8 cellular contexts compared by ENCODE assay signal in the genomic region with DNA sequence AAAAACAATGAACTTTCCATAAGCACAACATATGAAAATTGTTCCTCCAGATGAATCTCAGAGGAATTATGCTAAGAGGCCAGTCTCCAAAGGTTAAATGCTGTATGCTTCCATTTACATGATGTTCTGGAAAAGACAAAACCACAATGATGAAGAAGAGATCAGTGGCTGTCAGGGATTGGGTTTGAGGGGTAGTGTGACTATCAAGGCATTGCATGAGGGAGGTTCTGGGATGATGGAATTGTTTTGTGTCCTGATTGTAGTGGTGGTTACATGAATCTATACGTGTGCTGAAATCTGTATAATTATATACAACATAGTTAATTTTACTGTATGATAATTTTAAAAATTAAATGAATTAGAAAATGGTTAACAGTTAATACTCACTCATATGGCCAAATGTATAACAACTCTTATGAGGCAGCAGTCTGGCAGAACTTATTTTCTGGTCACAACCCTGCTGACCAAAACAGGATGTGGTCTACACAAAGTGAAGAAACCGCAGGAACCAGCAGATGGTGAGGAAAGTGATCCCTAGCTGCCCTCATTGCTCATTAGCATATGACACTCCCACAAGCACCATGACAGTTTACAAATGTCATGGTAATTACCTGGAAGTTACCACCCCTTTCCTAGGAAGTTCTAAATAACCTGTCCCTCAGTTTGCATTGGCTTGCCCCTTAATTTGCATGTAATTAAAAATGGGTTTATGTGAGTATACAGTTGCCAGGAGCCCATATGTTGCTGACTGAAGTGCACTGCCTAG. TPM values are rescaled to one million over a fixed set of nuclear protein-coding genes. Genes with fewer than 3 reads are reported as not detected.
DNase-seq lines count a peak whose midpoint lies in the region; ATAC-seq and TF ChIP-seq lines count a peak whose summit lies in the region.

No MANE protein-coding gene starts in this region.

- in situ Hi-C loops in astrocyte of the spinal cord (cut with HindIII; ENCODE audit: low sequenced_read_pairs): no loop called here

- H3K27ac Mint-ChIP-seq in naive thymus-derived CD4-positive, alpha-beta T cell: peak overlapping the region in 5 of 9 donors; percentile 45 to 78 (median 55)

- DNase-seq in ELR (ENCODE audit: low read depth) (peak; percentile 96), SKM-1 treated with dmso at 0.1 percent for 144 hours (lab: John Stamatoyannopoulos, UW; ENCODE audit: unreplicated experiment) (peak; percentile 67), astrocyte of the spinal cord (ENCODE audit: low read depth, low spot score) (peak; percentile 88), D341Med (ENCODE audit: low spot score) (no peak), midbrain (lab: John Stamatoyannopoulos, UW) (no peak)
- peak in 8 of 9 donors; percentile 32 to 72 (median 58) for DNase-seq in naive thymus-derived CD4-positive, alpha-beta T cell

- H3K27me3 ChIP-seq in naive thymus-derived CD4-positive, alpha-beta T cell (ENCODE audit: control insufficient read depth in 2 of 2, insufficient read depth in 2 of 2, low read length in 2 of 2): no peaks in the 10 kb centered on the region

- TF ChIP-seq CTCF in astrocyte of the spinal cord (IDR thresholded peaks at IDR 0.05; ENCODE audit: low read depth, low read length): no peak

- no peaks in the 10 kb centered on the region for H3K9me3 ChIP-seq in naive thymus-derived CD4-positive, alpha-beta T cell (ENCODE audit: control insufficient read depth in 2 of 3, low read length in 3 of 3)

- peaks cover 11 to 12% of the 10 kb centered on the region in 2 donors for H3K4me1 ChIP-seq in naive thymus-derived CD4-positive, alpha-beta T cell (ENCODE audit: control insufficient read depth in 2 of 2, insufficient read depth in 2 of 2, low read length in 2 of 2)

- H3K4me3 ChIP-seq in astrocyte of the spinal cord (ENCODE audit: low read depth, low read length): no peak overlapping the region
- H3K4me3 ChIP-seq in naive thymus-derived CD4-positive, alpha-beta T cell (ENCODE audit: low read length): no peak overlapping the region

- H3K27ac ChIP-seq in naive thymus-derived CD4-positive, alpha-beta T cell (ENCODE audit: low read depth, low read length): no peak overlapping the region

- H3K36me3 ChIP-seq in naive thymus-derived CD4-positive, alpha-beta T cell (ENCODE audit: control insufficient read depth in 2 of 3, insufficient read depth in 3 of 3, low read length in 3 of 3): peaks cover 0 to 3% (median 0%) of the 10 kb centered on the region in 3 experiments

- ATAC-seq in GM19468 (IDR thresholded peaks at IDR 0.05; ENCODE audit: extremely low read depth, unreplicated experiment) (peak; percentile 71), HG03558 (IDR thresholded peaks at IDR 0.05; ENCODE audit: extremely low read depth, unreplicated experiment) (peak; percentile 75)
- ATAC-seq in naive thymus-derived CD4-positive, alpha-beta T cell: peak; percentile 90

- H3K4me1 Mint-ChIP-seq in naive thymus-derived CD4-positive, alpha-beta T cell: peaks cover 11 to 44% (median 28%) of the 10 kb centered on the region in 7 donors

- H3K27me3 Mint-ChIP-seq in naive thymus-derived CD4-positive, alpha-beta T cell: peaks cover 0 to 29% (median 0%) of the 10 kb centered on the region in 5 donors

- H3K9me3 Mint-ChIP-seq in naive thymus-derived CD4-positive, alpha-beta T cell: peaks cover 0 to 2% (median 0%) of the 10 kb centered on the region in 11 donors

- CTCF ChIA-PET in naive thymus-derived CD4-positive, alpha-beta T cell (lab: Charles Lee): interaction anchor here (0.6 to 1.1 kb wide), 6 partner anchors 31 to 143 kb away, joined by 3 to 4 read pairs (median 3); no protein-coding TSS in a partner anchor

- POLR2A ChIA-PET in naive thymus-derived CD4-positive, alpha-beta T cell (lab: Charles Lee): interaction anchor here (1.2 kb wide), 1 partner anchor 122 kb away, joined by 3 read pairs; no protein-coding TSS in a partner anchor

- peak overlapping the region in 8 of 10 donors; percentile 7 to 64 (median 40) for H3K4me3 Mint-ChIP-seq in naive thymus-derived CD4-positive, alpha-beta T cell

- intact Hi-C loops in naive thymus-derived CD4-positive, alpha-beta T cell (cut with micrococcal nuclease): loop anchor here in 1 of 2 donors (1.0 to 2.0 kb wide), 6 partner anchors 32 to 316 kb away; a partner anchor contains a TSS

- H3K36me3 Mint-ChIP-seq in naive thymus-derived CD4-positive, alpha-beta T cell: peaks cover 0 to 25% (median 0%) of the 10 kb centered on the region in 5 donors

RNA-seq across cellular contexts. Expression of a gene that starts 31.9 kb away (rescaled TPM):
- total RNA-seq in naive thymus-derived CD4-positive, alpha-beta T cell: 10 to 100 TPM; 59.3 to 80.0 (median 64.7) TPM
- polyA plus RNA-seq in naive thymus-derived CD4-positive, alpha-beta T cell: 10 to 100 TPM; 80.4 to 81.8 TPM

RNA-seq across cellular contexts. Expression of a gene that starts 41.9 kb away (rescaled TPM):
- total RNA-seq in naive thymus-derived CD4-positive, alpha-beta T cell: 100 to 1,000 TPM in 2 of 5 experiments, 10 to 100 TPM in 3; 74.5 to 253 (median 93.1) TPM
- 10 to 100 TPM; 46.5 to 46.7 TPM for polyA plus RNA-seq in naive thymus-derived CD4-positive, alpha-beta T cell

RNA-seq across cellular contexts. Expression of a gene that starts 56.5 kb away (rescaled TPM):
- 10 to 100 TPM in 1 of 5 experiments, 1 to 10 TPM in 1, under 1 TPM in 2, not detected in 1; 0.30 to 29.0 (median 1.1) TPM for total RNA-seq in naive thymus-derived CD4-positive, alpha-beta T cell
- under 1 TPM in 1 of 2 donors, not detected in 1; 0.07 TPM for polyA plus RNA-seq in naive thymus-derived CD4-positive, alpha-beta T cell

Comparison
In these comparisons a context has a peak if more than half of its experiments do, and no peak if none do; other contexts are left out.
1. DNase-seq: peak in ELR (single experiment), SKM-1 treated with dmso at 0.1 percent for 144 hours (single experiment), astrocyte of the spinal cord (single experiment) and naive thymus-derived CD4-positive, alpha-beta T cell (8 of 9); none in D341Med (single experiment) and midbrain (single experiment).
2. Peak in every context shown above with its lines, with median percentiles within 50 percentile points of each other: ATAC-seq.